Comparison of ENCODE assay signal across 8 cellular contexts in genomic region chr1:108877324-108877812, GRCh38. TPM values are rescaled to one million over a fixed set of nuclear protein-coding genes. Genes with fewer than 3 reads are reported as not detected.
DNase-seq lines count a peak whose midpoint lies in the region; ATAC-seq and TF ChIP-seq lines count a peak whose summit lies in the region.

No MANE protein-coding gene starts in this region.

- DNase-seq in AG20443 (ENCODE audit: low spot score) (peak; percentile 35), RPMI8226 (peak; percentile 9), endothelial cell (ENCODE audit: low spot score) (no peak), naive B cell (peak; percentile 8), amniotic stem cell (lab: John Stamatoyannopoulos, UW) (no peak), UCSD-AML1 (lab: John Stamatoyannopoulos, UW; ENCODE audit: unreplicated experiment) (no peak), ecto neural progenitor cell (ENCODE audit: low spot score) (no peak)

- H3K4me3 Mint-ChIP-seq in endothelial cell (ENCODE audit: unreplicated experiment) = peak overlapping the region; percentile 98
- peak overlapping the region; percentile 90 to 100 (median 97) for H3K4me3 Mint-ChIP-seq in naive B cell

- H3K27me3 Mint-ChIP-seq in endothelial cell (ENCODE audit: unreplicated experiment) (no peaks in the 10 kb centered on the region), naive B cell (no peaks in the 10 kb centered on the region)

- TF ChIP-seq CTCF in endothelial cell (IDR thresholded peaks at IDR 0.05; ENCODE audit: unreplicated experiment) = no peak

- H3K36me3 Mint-ChIP-seq in endothelial cell (ENCODE audit: low read depth, unreplicated experiment) (peaks cover 2% of the 10 kb centered on the region), naive B cell (no peaks in the 10 kb centered on the region)

- ATAC-seq in GM19351 (IDR thresholded peaks at IDR 0.05; ENCODE audit: unreplicated experiment) (peak; percentile 14), naive B cell (ENCODE audit: low read depth in 2 of 2) (no peak)

- H3K9me3 Mint-ChIP-seq in endothelial cell (ENCODE audit: unreplicated experiment) = no peaks in the 10 kb centered on the region
- no peaks in the 10 kb centered on the region for H3K9me3 Mint-ChIP-seq in naive B cell

- H3K27ac Mint-ChIP-seq in endothelial cell (ENCODE audit: unreplicated experiment) (peak overlapping the region; percentile 67), naive B cell (peak overlapping the region; percentile 67 to 96 (median 88))

- H3K4me1 Mint-ChIP-seq in endothelial cell (ENCODE audit: unreplicated experiment) = peaks cover 5% of the 10 kb centered on the region
- H3K4me1 Mint-ChIP-seq in naive B cell = peaks cover 6 to 14% (median 13%) of the 10 kb centered on the region in 3 donors

RNA-seq across cellular contexts. Expression of gene GPSM2, which starts 0.6 kb away (rescaled TPM):
- 12.9 TPM for total RNA-seq in endothelial cell (ENCODE audit: unreplicated experiment)
- polyA plus RNA-seq in naive B cell (ENCODE audit: low read depth in 6 of 6) = 1 to 10 TPM; 1.2 to 5.1 (median 3.6) TPM

RNA-seq across cellular contexts. Expression of gene AKNAD1, which starts 20.5 kb away (rescaled TPM):
- not detected for total RNA-seq in endothelial cell (ENCODE audit: unreplicated experiment)
- polyA plus RNA-seq in naive B cell (ENCODE audit: low read depth in 6 of 6) = not detected

Comparison
In these comparisons a context has a peak if more than half of its experiments do, and no peak if none do; other contexts are left out.
1. DNase-seq: peak in AG20443 (single experiment), RPMI8226 (single experiment) and naive B cell (single experiment); none in endothelial cell (single experiment), amniotic stem cell (single experiment), UCSD-AML1 (single experiment) and ecto neural progenitor cell (single experiment).